Comparison of ENCODE assay signal across 8 cellular contexts in genomic region chr11:46332568-46333128, GRCh38. TPM values are rescaled to one million over a fixed set of nuclear protein-coding genes. Genes with fewer than 3 reads are reported as not detected.
A peak's percentile ranks its signal among the peaks of the same experiment; 100 is the strongest.
DNase-seq lines count a peak whose midpoint lies in the region; ATAC-seq and TF ChIP-seq lines count a peak whose summit lies in the region.

No MANE protein-coding gene starts in this region.

- no peaks in the 10 kb centered on the region for H3K9me3 ChIP-seq in esophagus squamous epithelium
- no peaks in the 10 kb centered on the region for H3K9me3 ChIP-seq in parathyroid adenoma (ENCODE audit: control insufficient read depth, low read length)
- H3K9me3 ChIP-seq in SJCRH30 (replicated peaks) = no peaks in the 10 kb centered on the region

- H2AFZ ChIP-seq in GM23338 (no peak overlapping the region; the same call in 1 of the 2 replicates), parathyroid adenoma (peak overlapping the region; percentile 73)

- H3K27me3 ChIP-seq in GM23338 (ENCODE audit: insufficient read depth) = peaks cover 61% of the 10 kb centered on the region
- H3K27me3 ChIP-seq in esophagus squamous epithelium = peaks cover 12 to 66% (median 17%) of the 10 kb centered on the region in 4 donors
- no peaks in the 10 kb centered on the region for H3K27me3 ChIP-seq in parathyroid adenoma (ENCODE audit: control insufficient read depth, insufficient read depth, low read length)
- peaks cover 4% of the 10 kb centered on the region; the same call in 1 of the 2 replicates for H3K27me3 ChIP-seq in SJCRH30

- peak overlapping the region; percentile 73 for H3K4me3 Mint-ChIP-seq in GM23338
- H3K4me3 Mint-ChIP-seq in activated CD4-positive, alpha-beta T cell treated with anti-CD3 and anti-CD28 coated beads, Interleukin-2, amount 10 ng/mL, durations not matched to agents 7 days and 5 days = peak overlapping the region; percentile 48

- DNase-seq in GM23338 (ENCODE audit: low spot score) = peak; percentile 77
- no peak for DNase-seq in activated CD4-positive, alpha-beta T cell treated with anti-CD3 and anti-CD28 coated beads, Interleukin-2, amount 10 ng/mL, durations not matched to agents 7 days and 5 days
- DNase-seq in esophagus squamous epithelium (lab: John Stamatoyannopoulos, UW) = no peak
- DNase-seq in T-helper 9 cell = no peak
- DNase-seq in NCI-H524 treated with DMSO at 0.1 percent for 48 hours (lab: John Stamatoyannopoulos, UW) = no peak
- no peak for DNase-seq in SJCRH30
- DNase-seq in kidney glomerular epithelial cell (lab: John Stamatoyannopoulos, UW) = no peak

- H3K79me2 ChIP-seq in GM23338 (replicated peaks; ENCODE audit: insufficient read depth) = no peaks in the 10 kb centered on the region
- no peaks in the 10 kb centered on the region for H3K79me2 ChIP-seq in parathyroid adenoma

- H3K9me3 Mint-ChIP-seq in GM23338 = no peaks in the 10 kb centered on the region
- no peaks in the 10 kb centered on the region for H3K9me3 Mint-ChIP-seq in activated CD4-positive, alpha-beta T cell treated with anti-CD3 and anti-CD28 coated beads, Interleukin-2, amount 10 ng/mL, durations not matched to agents 7 days and 5 days

- H3K27ac ChIP-seq in GM23338 (ENCODE audit: low read depth) = no peak overlapping the region
- H3K27ac ChIP-seq in esophagus squamous epithelium = no peak overlapping the region
- no peak overlapping the region for H3K27ac ChIP-seq in parathyroid adenoma
- H3K27ac ChIP-seq in SJCRH30 = no peak overlapping the region

- peaks cover 59% of the 10 kb centered on the region for H3K4me1 Mint-ChIP-seq in GM23338
- peaks cover 66% of the 10 kb centered on the region for H3K4me1 Mint-ChIP-seq in activated CD4-positive, alpha-beta T cell treated with anti-CD3 and anti-CD28 coated beads, Interleukin-2, amount 10 ng/mL, durations not matched to agents 7 days and 5 days

- H3K36me3 ChIP-seq in GM23338 (ENCODE audit: insufficient read depth) (no peaks in the 10 kb centered on the region; the same call in 1 of the 2 replicates), esophagus squamous epithelium (no peaks in the 10 kb centered on the region), parathyroid adenoma (ENCODE audit: control insufficient read depth, insufficient read depth, low read length) (no peaks in the 10 kb centered on the region), SJCRH30 (no peaks in the 10 kb centered on the region)

- no peak overlapping the region for H3K9ac ChIP-seq in parathyroid adenoma

- H3K36me3 Mint-ChIP-seq in GM23338 (ENCODE audit: low read depth) = peaks cover 4% of the 10 kb centered on the region; the same call in 2 of the 3 replicates
- peaks cover 5% of the 10 kb centered on the region for H3K36me3 Mint-ChIP-seq in activated CD4-positive, alpha-beta T cell treated with anti-CD3 and anti-CD28 coated beads, Interleukin-2, amount 10 ng/mL, durations not matched to agents 7 days and 5 days (ENCODE audit: low read depth)

- intact Hi-C loops in esophagus squamous epithelium (cut with DNase I) = no loop called here

- no peak for TF ChIP-seq POLR2A in esophagus squamous epithelium (IDR thresholded peaks at IDR 0.05)

- TF ChIP-seq CTCF in GM23338 (conservative IDR thresholded peaks at IDR 0.05; ENCODE audit: low read depth in 2 of 2) (no peak), esophagus squamous epithelium (IDR thresholded peaks at IDR 0.05) (no peak), parathyroid adenoma (IDR thresholded peaks at IDR 0.05) (no peak)

- POLR2A ChIA-PET in activated CD4-positive, alpha-beta T cell treated with anti-CD3 and anti-CD28 coated beads, Interleukin-2, amount 10 ng/mL, durations not matched to agents 7 days and 5 days (lab: Charles Lee) = no interaction called here

- peak; percentile 56 for ATAC-seq in GM23338

- H3K4me3 ChIP-seq in GM23338 = peak overlapping the region; percentile 77
- H3K4me3 ChIP-seq in esophagus squamous epithelium = peak overlapping the region; percentile 13 to 70 (median 42)
- no peak overlapping the region for H3K4me3 ChIP-seq in parathyroid adenoma (ENCODE audit: low read depth, low read length)
- H3K4me3 ChIP-seq in SJCRH30 = no peak overlapping the region

- peak overlapping the region; percentile 95 for H3K4me2 ChIP-seq in GM23338
- peak overlapping the region; percentile 59 for H3K4me2 ChIP-seq in parathyroid adenoma (ENCODE audit: low read length)

- WGBS in esophagus squamous epithelium, 2 donors = no CpG with 5 or more reads among the region's 60 CpGs

- H3K4me1 ChIP-seq in GM23338 (ENCODE audit: insufficient read depth) = peaks cover 44% of the 10 kb centered on the region
- peaks cover 9 to 30% (median 17%) of the 10 kb centered on the region in 3 donors for H3K4me1 ChIP-seq in esophagus squamous epithelium
- H3K4me1 ChIP-seq in parathyroid adenoma = no peaks in the 10 kb centered on the region
- peaks cover 15% of the 10 kb centered on the region for H3K4me1 ChIP-seq in SJCRH30

- H3K9me2 ChIP-seq in GM23338 (ENCODE audit: insufficient read depth) = no peaks in the 10 kb centered on the region

- no peak overlapping the region for H3K27ac Mint-ChIP-seq in GM23338
- no peak overlapping the region for H3K27ac Mint-ChIP-seq in activated CD4-positive, alpha-beta T cell treated with anti-CD3 and anti-CD28 coated beads, Interleukin-2, amount 10 ng/mL, durations not matched to agents 7 days and 5 days

- H3K27me3 Mint-ChIP-seq in GM23338 (ENCODE audit: insufficient read depth, low read depth, poor library complexity) = peaks cover 53% of the 10 kb centered on the region
- peaks cover 35% of the 10 kb centered on the region for H3K27me3 Mint-ChIP-seq in activated CD4-positive, alpha-beta T cell treated with anti-CD3 and anti-CD28 coated beads, Interleukin-2, amount 10 ng/mL, durations not matched to agents 7 days and 5 days

- H3F3A ChIP-seq in GM23338 (replicated peaks; ENCODE audit: low read depth) = peaks cover 18% of the 10 kb centered on the region; the same call in 1 of the 2 replicates

- H4K20me1 ChIP-seq in GM23338 (replicated peaks; ENCODE audit: insufficient read depth) = no peaks in the 10 kb centered on the region

- CTCF ChIA-PET in activated CD4-positive, alpha-beta T cell treated with anti-CD3 and anti-CD28 coated beads, Interleukin-2, amount 10 ng/mL, durations not matched to agents 7 days and 5 days (lab: Charles Lee) = interaction anchor here (0.6 to 2.2 kb wide), 6 partner anchors 9 to 217 kb away, joined by 3 to 12 read pairs (median 3); partner anchors contain the start of gene DGKZ

TF ChIP-seq in GM23338, 12 proteins besides CTCF, POLR2A, EP300 and RAD21 (continues in another document):
- no peak for TF ChIP-seq ZNF114 (CRISPR knock-in tag; IDR thresholded peaks at IDR 0.05)

RNA-seq across cellular contexts. Expression of gene DGKZ, which starts 14.6 kb away (rescaled TPM):
- 148 and 170 TPM in 2 replicates for total RNA-seq in GM23338 (2014; rRNA removed; shearing (Covaris generic))
- 45.1 and 45.7 TPM in 2 replicates for polyA plus RNA-seq in GM23338 (2016; fragmentation: Nextera tagmentation; extraction: Ambion mirVana)
- 100 to 1,000 TPM; 178 to 187 TPM for total RNA-seq in activated CD4-positive, alpha-beta T cell treated with anti-CD3 and anti-CD28 coated beads, Interleukin-2, amount 10 ng/mL, durations not matched to agents 7 days and 5 days
- total RNA-seq in esophagus squamous epithelium = 10 to 100 TPM; 38.5 to 53.1 (median 45.7) TPM
- total RNA-seq in SJCRH30 (2014; rRNA removed; shearing (Covaris generic)) = 34.2 and 42.1 TPM in 2 replicates

RNA-seq across cellular contexts. Expression of gene MDK, which starts 48.8 kb away (rescaled TPM):
- 388 and 438 TPM in 2 replicates for total RNA-seq in GM23338 (2014; rRNA removed; shearing (Covaris generic))
- 451 and 477 TPM in 2 replicates for polyA plus RNA-seq in GM23338 (2016; fragmentation: Nextera tagmentation; extraction: Ambion mirVana)
- 10 to 100 TPM in 1 of 2 experiments, 1 to 10 TPM in 1; 8.2 to 10.5 TPM for total RNA-seq in activated CD4-positive, alpha-beta T cell treated with anti-CD3 and anti-CD28 coated beads, Interleukin-2, amount 10 ng/mL, durations not matched to agents 7 days and 5 days
- 10 to 100 TPM in 3 of 4 donors, 1 to 10 TPM in 1; 5.4 to 62.6 (median 22.5) TPM for total RNA-seq in esophagus squamous epithelium
- 122 and 142 TPM in 2 replicates for total RNA-seq in SJCRH30 (2014; rRNA removed; shearing (Covaris generic))

RNA-seq across cellular contexts. Expression of gene CREB3L1, which starts 55.2 kb away (rescaled TPM):
- 4.5 and 8.5 TPM in 2 replicates for total RNA-seq in GM23338 (2014; rRNA removed; shearing (Covaris generic))
- 10.3 and 10.4 TPM in 2 replicates for polyA plus RNA-seq in GM23338 (2016; fragmentation: Nextera tagmentation; extraction: Ambion mirVana)
- total RNA-seq in activated CD4-positive, alpha-beta T cell treated with anti-CD3 and anti-CD28 coated beads, Interleukin-2, amount 10 ng/mL, durations not matched to agents 7 days and 5 days = not detected
- 1 to 10 TPM in 1 of 4 donors, under 1 TPM in 3; 0.13 to 2.1 (median 0.63) TPM for total RNA-seq in esophagus squamous epithelium
- total RNA-seq in SJCRH30 (2014; rRNA removed; shearing (Covaris generic)) = 0.30 and 0.34 TPM in 2 replicates

RNA-seq across cellular contexts. Expression of gene CHRM4, which starts 58.9 kb away (rescaled TPM):
- total RNA-seq in GM23338 (2014; rRNA removed; shearing (Covaris generic)) = 0.93 and 0.97 TPM in 2 replicates
- not detected in 2 replicates for polyA plus RNA-seq in GM23338 (2016; fragmentation: Nextera tagmentation; extraction: Ambion mirVana)
- total RNA-seq in activated CD4-positive, alpha-beta T cell treated with anti-CD3 and anti-CD28 coated beads, Interleukin-2, amount 10 ng/mL, durations not matched to agents 7 days and 5 days = under 1 TPM; 0.12 to 0.31 TPM
- total RNA-seq in esophagus squamous epithelium = not detected
- total RNA-seq in SJCRH30 (2014; rRNA removed; shearing (Covaris generic)) = 0.81 and 0.97 TPM in 2 replicates

Comparison
In these comparisons a context has a peak if more than half of its experiments do, and no peak if none do; other contexts are left out.
1. H3K4me3 ChIP-seq: peak in GM23338 (single experiment) and esophagus squamous epithelium (4 of 4); none in parathyroid adenoma (single experiment) and SJCRH30 (single experiment).